ENCODE assay signal across 12 cellular contexts in genomic region chr12:122852336-122853275, GRCh38. TPM values are rescaled to one million over a fixed set of nuclear protein-coding genes. Genes with fewer than 3 reads are reported as not detected.
DNase-seq lines count a peak whose midpoint lies in the region; ATAC-seq, FAIRE-seq and TF ChIP-seq lines count a peak whose summit lies in the region.
"Had no signal": no experiment of that assay in that cellular context is flagged by ENCODE, and none has a peak within 500 bp of the region (broad histone marks: within the 10 kb centered on the region; RNA-seq: fewer than 3 reads in every experiment).

No MANE protein-coding gene starts in this region.

- peak; percentile 79 for FAIRE-seq in keratinocyte (lab: Jason Lieb, UNC)

- intact Hi-C loops in stomach (cut with DNase I; ENCODE audit: low total_unique reads), result loop anchor here (10.0 kb wide), 1 partner anchor 58 kb away; no protein-coding TSS in a partner anchor

- H3K4me3 Mint-ChIP-seq in chondrocyte (ENCODE audit: unreplicated experiment), result no peak overlapping the region
- H3K4me3 Mint-ChIP-seq in immature natural killer cell, result no peak overlapping the region

- H3K4me1 Mint-ChIP-seq in chondrocyte (ENCODE audit: low read depth), result peaks cover 16% of the 10 kb centered on the region
- H3K4me1 Mint-ChIP-seq in immature natural killer cell, result no peaks in the 10 kb centered on the region

- no peak overlapping the region for H3K4me3 ChIP-seq in H7 (ENCODE audit: insufficient read depth, low read depth, low read length)
- no peak overlapping the region for H3K4me3 ChIP-seq in keratinocyte (ENCODE audit: control insufficient read depth in 2 of 3, extremely low read depth in 1 of 3, insufficient read depth in 2 of 3, low read depth in 1 of 3, low read length in 3 of 3)
- H3K4me3 ChIP-seq in stomach, result no peak overlapping the region

- H3K27ac Mint-ChIP-seq in chondrocyte (ENCODE audit: unreplicated experiment) (peak overlapping the region; percentile 70), immature natural killer cell (peak overlapping the region in 2 of 6 donors; percentile 67 to 73)

- H3K9me3 ChIP-seq in keratinocyte (ENCODE audit: control insufficient read depth, low read depth, low read length), result no peaks in the 10 kb centered on the region
- no peaks in the 10 kb centered on the region for H3K9me3 ChIP-seq in stomach

- DNase-seq in H7, result peak; percentile 71
- no peak for DNase-seq in chondrocyte (ENCODE audit: low spot score)
- DNase-seq in keratinocyte (ENCODE audit: low read depth, low spot score), result no peak
- DNase-seq in stomach, result no peak
- no peak for DNase-seq in OCI-M1 (lab: John Stamatoyannopoulos, UW)
- DNase-seq in immature natural killer cell, result no peak
- DNase-seq: activated CD4-positive, CD25-positive, alpha-beta regulatory T cell; activated naive CD4-positive, alpha-beta T cell; COR-L47; NCI-H1092 treated with DMSO at 0.1 percent for 48 hours had no signal

- TF ChIP-seq CTCF in chondrocyte (IDR thresholded peaks at IDR 0.05) (no peak), keratinocyte (optimal IDR thresholded peaks at IDR 0.05 in 1 of 3, IDR thresholded peaks at IDR 0.05 in 1 of 3, conservative IDR thresholded peaks at IDR 0.05 in 1 of 3; ENCODE audit: extremely low read depth in 1 of 3, insufficient read depth in 2 of 3, low read length in 3 of 3) (no peak), stomach (IDR thresholded peaks at IDR 0.05) (no peak)

- H3K79me2 ChIP-seq in keratinocyte (ENCODE audit: control insufficient read depth, insufficient read depth, low read length), result peaks cover 4% of the 10 kb centered on the region

- no peaks in the 10 kb centered on the region for H3K27me3 ChIP-seq in H7 (ENCODE audit: control insufficient read depth, insufficient read depth, low read length)
- H3K27me3 ChIP-seq in keratinocyte (ENCODE audit: control insufficient read depth, extremely low read depth, insufficient read depth, low read length), result no peaks in the 10 kb centered on the region
- no peaks in the 10 kb centered on the region for H3K27me3 ChIP-seq in stomach

- H3K9ac ChIP-seq in keratinocyte (ENCODE audit: control insufficient read depth, extremely low read depth, insufficient read depth, low read length), result peak overlapping the region; percentile 71

- H3K4me1 ChIP-seq in keratinocyte (ENCODE audit: control insufficient read depth, extremely low read depth, insufficient read depth, low read length) (peaks cover 15% of the 10 kb centered on the region), stomach (peaks cover 16 to 32% (median 22%) of the 10 kb centered on the region in 4 donors)

- peak overlapping the region; percentile 76 for H3K4me2 ChIP-seq in keratinocyte (ENCODE audit: control insufficient read depth, extremely low read depth, insufficient read depth, low read depth, low read length)

- peaks cover 6% of the 10 kb centered on the region for H3K9me1 ChIP-seq in keratinocyte (ENCODE audit: control insufficient read depth, extremely low read depth, insufficient read depth, low read length)

- peaks cover 2% of the 10 kb centered on the region for H3K36me3 Mint-ChIP-seq in chondrocyte (ENCODE audit: low read depth)
- peaks cover 0 to 10% (median 10%) of the 10 kb centered on the region in 3 donors for H3K36me3 Mint-ChIP-seq in immature natural killer cell

- H3K27ac ChIP-seq in keratinocyte (ENCODE audit: control insufficient read depth, insufficient read depth, low read length), result peak overlapping the region; percentile 87
- peak overlapping the region; percentile 28 to 69 (median 47) for H3K27ac ChIP-seq in stomach

- no peaks in the 10 kb centered on the region for H3K9me3 Mint-ChIP-seq in chondrocyte (ENCODE audit: low read depth)
- no peaks in the 10 kb centered on the region for H3K9me3 Mint-ChIP-seq in immature natural killer cell

- TF ChIP-seq EP300 in stomach (IDR thresholded peaks at IDR 0.05), result no peak

- TF ChIP-seq POLR2A in stomach (IDR thresholded peaks at IDR 0.05), result no peak

- H3K36me3 ChIP-seq in H7 (replicated peaks; ENCODE audit: control insufficient read depth, insufficient read depth, low read length), result no peaks in the 10 kb centered on the region; the same call in 1 of the 2 replicates
- H3K36me3 ChIP-seq in keratinocyte (ENCODE audit: control insufficient read depth in 2 of 2, extremely low read depth in 1 of 2, insufficient read depth in 2 of 2, low read length in 2 of 2), result peaks cover 13 to 18% of the 10 kb centered on the region in 2 experiments
- peaks cover 30 to 83% (median 77%) of the 10 kb centered on the region in 4 donors for H3K36me3 ChIP-seq in stomach

- H4K20me1 ChIP-seq in keratinocyte (ENCODE audit: control insufficient read depth, extremely low read depth, insufficient read depth, low read length), result no peaks in the 10 kb centered on the region

- H3K27me3 Mint-ChIP-seq in chondrocyte (ENCODE audit: low read depth) (no peaks in the 10 kb centered on the region), immature natural killer cell (ENCODE audit: low read depth in 3 of 3) (peaks cover 3 to 14% (median 6%) of the 10 kb centered on the region in 3 donors)

- dilution Hi-C loops in keratinocyte (cut with MboI; ENCODE audit: extremely low pct_ligation_motif_present, low sequenced_read_pairs), result no loop called here

- ATAC-seq in HG02852 (IDR thresholded peaks at IDR 0.05; ENCODE audit: unreplicated experiment) (no peak), GM21423 (IDR thresholded peaks at IDR 0.05; ENCODE audit: unreplicated experiment) (no peak)

- no peak overlapping the region for H2AFZ ChIP-seq in keratinocyte (ENCODE audit: control insufficient read depth, low read length)

- 36 to 58% (median 47%) methylated on average over 14 to 18 of the region's 18 CpGs for WGBS in stomach, 5 donors

RNA-seq across cellular contexts. Expression of gene HIP1R, which starts 17.3 kb away (rescaled TPM):
- total RNA-seq in H7 (2014; rRNA removed; shearing (Covaris generic)), result 33.6 and 35.6 TPM in 2 replicates
- total RNA-seq in chondrocyte, result 13.8 to 14.1 TPM (median 13.8 TPM) in 3 replicates
- polyA plus RNA-seq in keratinocyte, result 19.4 to 31.8 TPM (median 23.0 TPM) in 3 replicates
- polyA plus RNA-seq in keratinocyte (2011; ENCODE audit: low read depth), result 39.4 TPM
- 10.1 and 13.0 TPM in 2 replicates for polyA plus RNA-seq in keratinocyte (2011; cell fraction: cytosol; rRNA removed)
- 69.4 and 79.4 TPM in 2 replicates for polyA plus RNA-seq in keratinocyte (2011; cell fraction: nucleus; rRNA removed)
- polyA plus RNA-seq in keratinocyte (2012; ENCODE audit: low replicate concordance), result 21.9 and 45.2 TPM in 2 replicates
- 42.9 to 79.9 TPM (median 43.5 TPM) in 3 replicates for polyA minus RNA-seq in keratinocyte
- polyA minus RNA-seq in keratinocyte (2011; cell fraction: cytosol; rRNA and poly(A)+ RNA removed), result 16.3 TPM
- 36.1 and 37.4 TPM in 2 replicates for polyA minus RNA-seq in keratinocyte (2011; cell fraction: nucleus; rRNA and poly(A)+ RNA removed)
- 100 to 1,000 TPM in 4 of 5 donors, 10 to 100 TPM in 1; 67.6 to 395 (median 160) TPM for total RNA-seq in stomach
- 10 to 100 TPM; 52.1 to 69.6 (median 68.8) TPM for polyA plus RNA-seq in stomach
- polyA plus RNA-seq in immature natural killer cell, result 10 to 100 TPM in 1 of 3 donors, 1 to 10 TPM in 2; 4.4 to 14.6 (median 5.1) TPM

RNA-seq across cellular contexts. Expression of gene VPS37B, which starts 43.3 kb away (rescaled TPM):
- 14.7 and 20.9 TPM in 2 replicates for total RNA-seq in H7 (2014; rRNA removed; shearing (Covaris generic))
- total RNA-seq in chondrocyte (17.4 to 25.3 TPM (median 24.4 TPM) in 3 replicates), stomach (100 to 1,000 TPM in 1 of 5 donors, 10 to 100 TPM in 4; 13.4 to 105 (median 68.5) TPM)
- polyA plus RNA-seq in keratinocyte (29.3 to 85.5 TPM (median 34.1 TPM) in 3 replicates), stomach (10 to 100 TPM; 31.3 to 44.0 (median 37.1) TPM), immature natural killer cell (10 to 100 TPM; 39.5 to 70.1 (median 43.6) TPM)
- polyA plus RNA-seq in keratinocyte (2011; ENCODE audit: low read depth), result 22.7 TPM
- polyA plus RNA-seq in keratinocyte (2011; cell fraction: cytosol; rRNA removed), result 47.2 and 61.5 TPM in 2 replicates
- 73.8 and 86.1 TPM in 2 replicates for polyA plus RNA-seq in keratinocyte (2011; cell fraction: nucleus; rRNA removed)
- polyA plus RNA-seq in keratinocyte (2012; ENCODE audit: low replicate concordance), result 37.9 and 59.4 TPM in 2 replicates
- 24.4 to 39.4 TPM (median 29.8 TPM) in 3 replicates for polyA minus RNA-seq in keratinocyte
- polyA minus RNA-seq in keratinocyte (2011; cell fraction: cytosol; rRNA and poly(A)+ RNA removed), result 77.5 TPM
- polyA minus RNA-seq in keratinocyte (2011; cell fraction: nucleus; rRNA and poly(A)+ RNA removed), result 33.3 and 50.4 TPM in 2 replicates
